1 cellular context compared by ENCODE assay signal in the genomic region with DNA sequence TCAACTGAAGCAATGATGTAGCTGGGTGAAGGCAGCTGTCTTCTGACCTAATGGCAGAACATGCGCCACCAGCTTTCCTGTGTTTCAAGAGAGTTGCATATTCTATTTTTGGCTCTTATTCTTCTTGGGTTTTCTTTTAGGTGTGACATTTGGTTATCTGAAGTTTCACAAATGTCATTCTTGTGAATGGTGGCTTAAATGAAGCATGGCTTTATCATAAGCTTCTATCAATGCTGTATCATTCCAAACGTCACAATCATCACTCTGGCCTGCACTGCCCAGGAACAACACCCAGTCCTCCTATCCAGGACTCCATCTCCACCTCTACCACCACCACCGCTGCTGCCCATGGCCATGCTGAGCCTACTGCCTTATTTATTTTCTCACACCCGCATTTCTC.
TF ChIP-seq lines count a peak whose summit lies in the region.

No MANE protein-coding gene starts in this region.

TF ChIP-seq in K562, 482 proteins besides CTCF, POLR2A, EP300 and RAD21 (continued from another document):
- TF ChIP-seq FOXA1 (IDR thresholded peaks at IDR 0.05; ENCODE audit: borderline replicate concordance) (no peak), ZNF174 (CRISPR knock-in tag; IDR thresholded peaks at IDR 0.05) (no peak), MAFF (IDR thresholded peaks at IDR 0.05; ENCODE audit: low read length) (peak; percentile 40; the same call in 1 of the 2 replicates), MAFG (tag; conservative IDR thresholded peaks at IDR 0.05) (peak; percentile 48), SNIP1 (IDR thresholded peaks at IDR 0.05; ENCODE audit: low read depth) (no peak), ARID1B (IDR thresholded peaks at IDR 0.05) (peak; percentile 56; the same call in 1 of the 2 replicates), NFRKB (IDR thresholded peaks at IDR 0.05; ENCODE audit: low read depth) (no peak), ADNP (tag; IDR thresholded peaks at IDR 0.05) (no peak), HBP1 (CRISPR knock-in tag; IDR thresholded peaks at IDR 0.05) (no peak), MEF2A (IDR thresholded peaks at IDR 0.05; ENCODE audit: control insufficient read depth, low read depth, low read length) (peak; percentile 86), FOXJ2 (tag; IDR thresholded peaks at IDR 0.05) (0 out of 2 replicates have a peak, but pooled peaks have one; percentile 27), ZNF134 (CRISPR knock-in tag; conservative IDR thresholded peaks at IDR 0.05) (no peak), ZNF316 (IDR thresholded peaks at IDR 0.05) (peak; percentile 26; the same call in 1 of the 2 replicates), CREM (IDR thresholded peaks at IDR 0.05; ENCODE audit: low read depth) (peak; percentile 61), ZFX (CRISPR knock-in tag; IDR thresholded peaks at IDR 0.05) (peak; percentile 42), NR4A1 (CRISPR knock-in tag; IDR thresholded peaks at IDR 0.05) (no peak), NR4A1 (tag; IDR thresholded peaks at IDR 0.05) (no peak), RCOR1 (IDR thresholded peaks at IDR 0.05; ENCODE audit: borderline replicate concordance in 1 of 2, low read depth in 2 of 2, low read length in 2 of 2) (0 out of 4 replicates have a peak, but pooled peaks of 1 of the 2 experiments have one; percentile 31), MYNN (IDR thresholded peaks at IDR 0.05) (no peak), MYNN (CRISPR knock-in tag; IDR thresholded peaks at IDR 0.05) (no peak), NFE2 (IDR thresholded peaks at IDR 0.05; ENCODE audit: low read depth) (peak; percentile 88), MEF2D (tag; conservative IDR thresholded peaks at IDR 0.05; ENCODE audit: low read depth) (peak; percentile 89), ZNF274 (IDR thresholded peaks at IDR 0.05; ENCODE audit: borderline replicate concordance, low read depth, low read length) (no peak), ATF1 (CRISPR knock-in tag; IDR thresholded peaks at IDR 0.05) (no peak), ATF1 (tag; IDR thresholded peaks at IDR 0.05) (peak; percentile 45)
- TF ChIP-seq, protein P1, sequence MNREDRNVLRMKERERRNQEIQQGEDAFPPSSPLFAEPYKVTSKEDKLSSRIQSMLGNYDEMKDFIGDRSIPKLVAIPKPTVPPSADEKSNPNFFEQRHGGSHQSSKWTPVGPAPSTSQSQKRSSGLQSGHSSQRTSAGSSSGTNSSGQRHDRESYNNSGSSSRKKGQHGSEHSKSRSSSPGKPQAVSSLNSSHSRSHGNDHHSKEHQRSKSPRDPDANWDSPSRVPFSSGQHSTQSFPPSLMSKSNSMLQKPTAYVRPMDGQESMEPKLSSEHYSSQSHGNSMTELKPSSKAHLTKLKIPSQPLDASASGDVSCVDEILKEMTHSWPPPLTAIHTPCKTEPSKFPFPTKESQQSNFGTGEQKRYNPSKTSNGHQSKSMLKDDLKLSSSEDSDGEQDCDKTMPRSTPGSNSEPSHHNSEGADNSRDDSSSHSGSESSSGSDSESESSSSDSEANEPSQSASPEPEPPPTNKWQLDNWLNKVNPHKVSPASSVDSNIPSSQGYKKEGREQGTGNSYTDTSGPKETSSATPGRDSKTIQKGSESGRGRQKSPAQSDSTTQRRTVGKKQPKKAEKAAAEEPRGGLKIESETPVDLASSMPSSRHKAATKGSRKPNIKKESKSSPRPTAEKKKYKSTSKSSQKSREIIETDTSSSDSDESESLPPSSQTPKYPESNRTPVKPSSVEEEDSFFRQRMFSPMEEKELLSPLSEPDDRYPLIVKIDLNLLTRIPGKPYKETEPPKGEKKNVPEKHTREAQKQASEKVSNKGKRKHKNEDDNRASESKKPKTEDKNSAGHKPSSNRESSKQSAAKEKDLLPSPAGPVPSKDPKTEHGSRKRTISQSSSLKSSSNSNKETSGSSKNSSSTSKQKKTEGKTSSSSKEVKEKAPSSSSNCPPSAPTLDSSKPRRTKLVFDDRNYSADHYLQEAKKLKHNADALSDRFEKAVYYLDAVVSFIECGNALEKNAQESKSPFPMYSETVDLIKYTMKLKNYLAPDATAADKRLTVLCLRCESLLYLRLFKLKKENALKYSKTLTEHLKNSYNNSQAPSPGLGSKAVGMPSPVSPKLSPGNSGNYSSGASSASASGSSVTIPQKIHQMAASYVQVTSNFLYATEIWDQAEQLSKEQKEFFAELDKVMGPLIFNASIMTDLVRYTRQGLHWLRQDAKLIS (CRISPR knock-in tag; IDR thresholded peaks at IDR 0.05) = no peak
- TF ChIP-seq, protein P2, sequence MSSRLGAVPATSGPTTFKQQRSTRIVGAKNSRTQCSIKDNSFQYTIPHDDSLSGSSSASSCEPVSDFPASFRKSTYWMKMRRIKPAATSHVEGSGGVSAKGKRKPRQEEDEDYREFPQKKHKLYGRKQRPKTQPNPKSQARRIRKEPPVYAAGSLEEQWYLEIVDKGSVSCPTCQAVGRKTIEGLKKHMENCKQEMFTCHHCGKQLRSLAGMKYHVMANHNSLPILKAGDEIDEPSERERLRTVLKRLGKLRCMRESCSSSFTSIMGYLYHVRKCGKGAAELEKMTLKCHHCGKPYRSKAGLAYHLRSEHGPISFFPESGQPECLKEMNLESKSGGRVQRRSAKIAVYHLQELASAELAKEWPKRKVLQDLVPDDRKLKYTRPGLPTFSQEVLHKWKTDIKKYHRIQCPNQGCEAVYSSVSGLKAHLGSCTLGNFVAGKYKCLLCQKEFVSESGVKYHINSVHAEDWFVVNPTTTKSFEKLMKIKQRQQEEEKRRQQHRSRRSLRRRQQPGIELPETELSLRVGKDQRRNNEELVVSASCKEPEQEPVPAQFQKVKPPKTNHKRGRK (tag; IDR thresholded peaks at IDR 0.05) = no peak
- TF ChIP-seq, protein P3, sequence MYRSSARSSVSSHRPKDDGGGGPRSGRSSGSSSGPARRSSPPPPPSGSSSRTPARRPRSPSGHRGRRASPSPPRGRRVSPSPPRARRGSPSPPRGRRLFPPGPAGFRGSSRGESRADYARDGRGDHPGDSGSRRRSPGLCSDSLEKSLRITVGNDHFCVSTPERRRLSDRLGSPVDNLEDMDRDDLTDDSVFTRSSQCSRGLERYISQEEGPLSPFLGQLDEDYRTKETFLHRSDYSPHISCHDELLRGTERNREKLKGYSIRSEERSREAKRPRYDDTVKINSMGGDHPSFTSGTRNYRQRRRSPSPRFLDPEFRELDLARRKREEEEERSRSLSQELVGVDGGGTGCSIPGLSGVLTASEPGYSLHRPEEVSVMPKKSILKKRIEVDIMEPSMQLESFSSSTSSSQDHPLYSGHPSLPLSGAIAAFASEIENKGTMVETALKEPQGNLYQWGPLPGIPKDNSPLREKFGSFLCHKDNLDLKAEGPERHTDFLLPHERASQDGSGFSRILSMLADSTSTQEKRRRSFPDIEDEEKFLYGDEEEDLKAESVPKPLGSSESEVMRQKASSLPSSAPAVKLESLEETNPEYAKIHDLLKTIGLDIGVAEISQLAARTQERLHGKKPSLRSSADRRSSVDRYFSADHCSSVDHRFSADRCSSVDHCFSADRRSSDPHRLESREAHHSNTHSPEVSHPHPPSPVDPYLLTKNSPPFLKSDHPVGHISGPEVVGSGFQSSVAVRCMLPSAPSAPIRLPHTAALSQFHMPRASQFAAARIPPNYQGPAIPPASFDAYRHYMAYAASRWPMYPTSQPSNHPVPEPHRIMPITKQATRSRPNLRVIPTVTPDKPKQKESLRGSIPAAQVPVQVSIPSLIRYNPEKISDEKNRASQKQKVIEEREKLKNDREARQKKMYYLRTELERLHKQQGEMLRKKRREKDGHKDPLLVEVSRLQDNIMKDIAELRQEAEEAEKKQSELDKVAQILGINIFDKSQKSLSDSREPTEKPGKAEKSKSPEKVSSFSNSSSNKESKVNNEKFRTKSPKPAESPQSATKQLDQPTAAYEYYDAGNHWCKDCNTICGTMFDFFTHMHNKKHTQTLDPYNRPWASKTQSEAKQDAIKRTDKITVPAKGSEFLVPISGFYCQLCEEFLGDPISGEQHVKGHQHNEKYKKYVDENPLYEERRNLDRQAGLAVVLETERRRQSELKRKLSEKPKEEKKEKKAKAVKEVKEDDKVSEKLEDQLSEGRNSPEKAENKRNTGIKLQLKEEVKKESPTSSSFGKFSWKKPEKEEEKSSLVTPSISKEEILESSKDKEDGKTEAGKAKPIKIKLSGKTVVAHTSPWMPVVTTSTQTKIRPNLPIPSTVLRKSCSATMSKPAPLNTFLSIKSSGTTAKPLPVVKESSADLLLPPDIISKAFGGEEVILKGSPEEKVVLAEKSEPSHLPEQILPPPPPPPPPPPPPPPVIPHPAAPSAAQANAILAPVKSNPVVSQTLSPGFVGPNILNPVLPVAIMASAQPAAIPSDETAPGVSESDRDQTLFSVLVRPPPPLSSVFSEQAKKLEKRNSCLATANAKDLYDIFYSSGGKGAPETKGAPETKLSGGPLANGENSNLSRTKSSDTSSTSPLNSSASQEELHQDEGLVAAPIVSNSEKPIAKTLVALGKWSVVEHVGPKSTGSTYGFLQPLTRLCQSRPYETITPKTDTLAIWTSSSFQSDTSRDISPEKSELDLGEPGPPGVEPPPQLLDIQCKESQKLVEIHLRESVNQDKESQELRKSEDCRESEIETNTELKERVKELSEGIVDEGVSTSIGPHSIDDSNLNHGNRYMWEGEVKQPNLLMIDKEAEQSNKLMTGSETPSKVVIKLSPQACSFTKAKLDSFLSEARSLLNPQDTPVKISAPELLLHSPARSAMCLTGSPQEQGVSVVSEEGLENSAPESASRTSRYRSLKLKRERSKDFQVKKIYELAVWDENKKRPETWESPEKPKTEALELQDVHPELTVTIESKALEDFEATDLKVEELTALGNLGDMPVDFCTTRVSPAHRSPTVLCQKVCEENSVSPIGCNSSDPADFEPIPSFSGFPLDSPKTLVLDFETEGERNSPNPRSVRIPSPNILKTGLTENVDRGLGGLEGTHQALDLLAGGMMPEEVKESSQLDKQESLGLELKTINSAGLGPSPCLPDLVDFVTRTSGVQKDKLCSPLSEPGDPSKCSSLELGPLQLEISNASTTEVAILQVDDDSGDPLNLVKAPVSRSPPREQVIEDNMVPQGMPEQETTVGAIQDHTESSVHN (IDR thresholded peaks at IDR 0.05; ENCODE audit: borderline replicate concordance in 1 of 2, low read depth in 1 of 2) = no peak
- TF ChIP-seq, protein P4, sequence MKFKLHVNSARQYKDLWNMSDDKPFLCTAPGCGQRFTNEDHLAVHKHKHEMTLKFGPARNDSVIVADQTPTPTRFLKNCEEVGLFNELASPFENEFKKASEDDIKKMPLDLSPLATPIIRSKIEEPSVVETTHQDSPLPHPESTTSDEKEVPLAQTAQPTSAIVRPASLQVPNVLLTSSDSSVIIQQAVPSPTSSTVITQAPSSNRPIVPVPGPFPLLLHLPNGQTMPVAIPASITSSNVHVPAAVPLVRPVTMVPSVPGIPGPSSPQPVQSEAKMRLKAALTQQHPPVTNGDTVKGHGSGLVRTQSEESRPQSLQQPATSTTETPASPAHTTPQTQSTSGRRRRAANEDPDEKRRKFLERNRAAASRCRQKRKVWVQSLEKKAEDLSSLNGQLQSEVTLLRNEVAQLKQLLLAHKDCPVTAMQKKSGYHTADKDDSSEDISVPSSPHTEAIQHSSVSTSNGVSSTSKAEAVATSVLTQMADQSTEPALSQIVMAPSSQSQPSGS (CRISPR knock-in tag; IDR thresholded peaks at IDR 0.05) = no peak
- TF ChIP-seq, protein P5, sequence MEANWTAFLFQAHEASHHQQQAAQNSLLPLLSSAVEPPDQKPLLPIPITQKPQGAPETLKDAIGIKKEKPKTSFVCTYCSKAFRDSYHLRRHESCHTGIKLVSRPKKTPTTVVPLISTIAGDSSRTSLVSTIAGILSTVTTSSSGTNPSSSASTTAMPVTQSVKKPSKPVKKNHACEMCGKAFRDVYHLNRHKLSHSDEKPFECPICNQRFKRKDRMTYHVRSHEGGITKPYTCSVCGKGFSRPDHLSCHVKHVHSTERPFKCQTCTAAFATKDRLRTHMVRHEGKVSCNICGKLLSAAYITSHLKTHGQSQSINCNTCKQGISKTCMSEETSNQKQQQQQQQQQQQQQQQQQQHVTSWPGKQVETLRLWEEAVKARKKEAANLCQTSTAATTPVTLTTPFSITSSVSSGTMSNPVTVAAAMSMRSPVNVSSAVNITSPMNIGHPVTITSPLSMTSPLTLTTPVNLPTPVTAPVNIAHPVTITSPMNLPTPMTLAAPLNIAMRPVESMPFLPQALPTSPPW (CRISPR knock-in tag; IDR thresholded peaks at IDR 0.05) = no peak
- TF ChIP-seq, protein P6, sequence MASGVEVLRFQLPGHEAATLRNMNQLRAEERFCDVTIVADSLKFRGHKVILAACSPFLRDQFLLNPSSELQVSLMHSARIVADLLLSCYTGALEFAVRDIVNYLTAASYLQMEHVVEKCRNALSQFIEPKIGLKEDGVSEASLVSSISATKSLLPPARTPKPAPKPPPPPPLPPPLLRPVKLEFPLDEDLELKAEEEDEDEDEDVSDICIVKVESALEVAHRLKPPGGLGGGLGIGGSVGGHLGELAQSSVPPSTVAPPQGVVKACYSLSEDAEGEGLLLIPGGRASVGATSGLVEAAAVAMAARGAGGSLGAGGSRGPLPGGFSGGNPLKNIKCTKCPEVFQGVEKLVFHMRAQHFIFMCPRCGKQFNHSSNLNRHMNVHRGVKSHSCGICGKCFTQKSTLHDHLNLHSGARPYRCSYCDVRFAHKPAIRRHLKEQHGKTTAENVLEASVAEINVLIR (CRISPR knock-in tag; IDR thresholded peaks at IDR 0.05) = 0 out of 2 replicates have a peak, but pooled peaks have one; percentile 40
TF ChIP-seq in K562: peak in this region for 21.
